Comparison of ENCODE assay signal across 1 cellular context in genomic region chr10:44952779-44953231, GRCh38.
TF ChIP-seq lines count a peak whose summit lies in the region.

No MANE protein-coding gene starts in this region.

TF ChIP-seq in HepG2, 621 proteins besides CTCF, POLR2A, EP300 and RAD21 (continued from another document and continues in another):
- no peak for TF ChIP-seq ARID2 (CRISPR knock-in tag; IDR thresholded peaks at IDR 0.05; ENCODE audit: borderline replicate concordance)
- no peak for TF ChIP-seq SMAD1 (CRISPR knock-in tag; IDR thresholded peaks at IDR 0.05; ENCODE audit: borderline replicate concordance, low read depth)
- TF ChIP-seq NKX3-1 (CRISPR knock-in tag; IDR thresholded peaks at IDR 0.05), result no peak
- no peak for TF ChIP-seq YY1 (IDR thresholded peaks at IDR 0.05; ENCODE audit: insufficient read depth, insufficient replicate concordance, low read depth, low read length)
- TF ChIP-seq, protein P1, sequence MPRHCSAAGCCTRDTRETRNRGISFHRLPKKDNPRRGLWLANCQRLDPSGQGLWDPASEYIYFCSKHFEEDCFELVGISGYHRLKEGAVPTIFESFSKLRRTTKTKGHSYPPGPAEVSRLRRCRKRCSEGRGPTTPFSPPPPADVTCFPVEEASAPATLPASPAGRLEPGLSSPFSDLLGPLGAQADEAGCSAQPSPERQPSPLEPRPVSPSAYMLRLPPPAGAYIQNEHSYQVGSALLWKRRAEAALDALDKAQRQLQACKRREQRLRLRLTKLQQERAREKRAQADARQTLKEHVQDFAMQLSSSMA (CRISPR knock-in tag; IDR thresholded peaks at IDR 0.05), result no peak
- no peak for TF ChIP-seq ZNF335 (CRISPR knock-in tag; IDR thresholded peaks at IDR 0.05)
- no peak for TF ChIP-seq IRX3 (CRISPR knock-in tag; IDR thresholded peaks at IDR 0.05; ENCODE audit: borderline replicate concordance, low read depth)
- TF ChIP-seq, protein P2, sequence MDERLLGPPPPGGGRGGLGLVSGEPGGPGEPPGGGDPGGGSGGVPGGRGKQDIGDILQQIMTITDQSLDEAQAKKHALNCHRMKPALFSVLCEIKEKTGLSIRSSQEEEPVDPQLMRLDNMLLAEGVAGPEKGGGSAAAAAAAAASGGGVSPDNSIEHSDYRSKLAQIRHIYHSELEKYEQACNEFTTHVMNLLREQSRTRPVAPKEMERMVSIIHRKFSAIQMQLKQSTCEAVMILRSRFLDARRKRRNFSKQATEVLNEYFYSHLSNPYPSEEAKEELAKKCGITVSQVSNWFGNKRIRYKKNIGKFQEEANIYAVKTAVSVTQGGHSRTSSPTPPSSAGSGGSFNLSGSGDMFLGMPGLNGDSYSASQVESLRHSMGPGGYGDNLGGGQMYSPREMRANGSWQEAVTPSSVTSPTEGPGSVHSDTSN (CRISPR knock-in tag; IDR thresholded peaks at IDR 0.05), result no peak
- TF ChIP-seq, protein P3, sequence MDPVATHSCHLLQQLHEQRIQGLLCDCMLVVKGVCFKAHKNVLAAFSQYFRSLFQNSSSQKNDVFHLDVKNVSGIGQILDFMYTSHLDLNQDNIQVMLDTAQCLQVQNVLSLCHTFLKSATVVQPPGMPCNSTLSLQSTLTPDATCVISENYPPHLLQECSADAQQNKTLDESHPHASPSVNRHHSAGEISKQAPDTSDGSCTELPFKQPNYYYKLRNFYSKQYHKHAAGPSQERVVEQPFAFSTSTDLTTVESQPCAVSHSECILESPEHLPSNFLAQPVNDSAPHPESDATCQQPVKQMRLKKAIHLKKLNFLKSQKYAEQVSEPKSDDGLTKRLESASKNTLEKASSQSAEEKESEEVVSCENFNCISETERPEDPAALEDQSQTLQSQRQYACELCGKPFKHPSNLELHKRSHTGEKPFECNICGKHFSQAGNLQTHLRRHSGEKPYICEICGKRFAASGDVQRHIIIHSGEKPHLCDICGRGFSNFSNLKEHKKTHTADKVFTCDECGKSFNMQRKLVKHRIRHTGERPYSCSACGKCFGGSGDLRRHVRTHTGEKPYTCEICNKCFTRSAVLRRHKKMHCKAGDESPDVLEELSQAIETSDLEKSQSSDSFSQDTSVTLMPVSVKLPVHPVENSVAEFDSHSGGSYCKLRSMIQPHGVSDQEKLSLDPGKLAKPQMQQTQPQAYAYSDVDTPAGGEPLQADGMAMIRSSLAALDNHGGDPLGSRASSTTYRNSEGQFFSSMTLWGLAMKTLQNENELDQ (CRISPR knock-in tag; IDR thresholded peaks at IDR 0.05; ENCODE audit: borderline replicate concordance), result no peak
- TF ChIP-seq SRSF9 (IDR thresholded peaks at IDR 0.05; ENCODE audit: borderline replicate concordance, insufficient read depth, low read depth, low read length, poor library complexity, severe bottlenecking), result no peak
- TF ChIP-seq RXRA (CRISPR knock-in tag; IDR thresholded peaks at IDR 0.05), result peak; percentile 83
- no peak for TF ChIP-seq ZNF101 (CRISPR knock-in tag; IDR thresholded peaks at IDR 0.05; ENCODE audit: borderline replicate concordance, low read depth)
- no peak for TF ChIP-seq KDM4B (CRISPR knock-in tag; IDR thresholded peaks at IDR 0.05)
- TF ChIP-seq THYN1 (CRISPR knock-in tag; IDR thresholded peaks at IDR 0.05; ENCODE audit: borderline replicate concordance, low read depth), result no peak
- TF ChIP-seq MTA3 (CRISPR knock-in tag; IDR thresholded peaks at IDR 0.05), result no peak
- no peak for TF ChIP-seq ZNF773 (CRISPR knock-in tag; IDR thresholded peaks at IDR 0.05; ENCODE audit: borderline replicate concordance)
- no peak for TF ChIP-seq LRRFIP1 (CRISPR knock-in tag; conservative IDR thresholded peaks at IDR 0.05)
- peak; percentile 96 for TF ChIP-seq TEAD3 (CRISPR knock-in tag; optimal IDR thresholded peaks at IDR 0.05; ENCODE audit: borderline replicate concordance)
- TF ChIP-seq, protein P4, sequence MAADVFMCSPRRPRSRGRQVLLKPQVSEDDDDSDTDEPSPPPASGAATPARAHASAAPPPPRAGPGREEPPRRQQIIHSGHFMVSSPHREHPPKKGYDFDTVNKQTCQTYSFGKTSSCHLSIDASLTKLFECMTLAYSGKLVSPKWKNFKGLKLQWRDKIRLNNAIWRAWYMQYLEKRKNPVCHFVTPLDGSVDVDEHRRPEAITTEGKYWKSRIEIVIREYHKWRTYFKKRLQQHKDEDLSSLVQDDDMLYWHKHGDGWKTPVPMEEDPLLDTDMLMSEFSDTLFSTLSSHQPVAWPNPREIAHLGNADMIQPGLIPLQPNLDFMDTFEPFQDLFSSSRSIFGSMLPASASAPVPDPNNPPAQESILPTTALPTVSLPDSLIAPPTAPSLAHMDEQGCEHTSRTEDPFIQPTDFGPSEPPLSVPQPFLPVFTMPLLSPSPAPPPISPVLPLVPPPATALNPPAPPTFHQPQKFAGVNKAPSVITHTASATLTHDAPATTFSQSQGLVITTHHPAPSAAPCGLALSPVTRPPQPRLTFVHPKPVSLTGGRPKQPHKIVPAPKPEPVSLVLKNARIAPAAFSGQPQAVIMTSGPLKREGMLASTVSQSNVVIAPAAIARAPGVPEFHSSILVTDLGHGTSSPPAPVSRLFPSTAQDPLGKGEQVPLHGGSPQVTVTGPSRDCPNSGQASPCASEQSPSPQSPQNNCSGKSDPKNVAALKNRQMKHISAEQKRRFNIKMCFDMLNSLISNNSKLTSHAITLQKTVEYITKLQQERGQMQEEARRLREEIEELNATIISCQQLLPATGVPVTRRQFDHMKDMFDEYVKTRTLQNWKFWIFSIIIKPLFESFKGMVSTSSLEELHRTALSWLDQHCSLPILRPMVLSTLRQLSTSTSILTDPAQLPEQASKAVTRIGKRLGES (CRISPR knock-in tag; IDR thresholded peaks at IDR 0.05; ENCODE audit: borderline replicate concordance), result no peak
- no peak for TF ChIP-seq RAD51 (IDR thresholded peaks at IDR 0.05; ENCODE audit: borderline replicate concordance)
- no peak for TF ChIP-seq GMEB2 (CRISPR knock-in tag; IDR thresholded peaks at IDR 0.05; ENCODE audit: low read depth)
- no peak for TF ChIP-seq ZNF326 (CRISPR knock-in tag; IDR thresholded peaks at IDR 0.05; ENCODE audit: borderline replicate concordance)
- TF ChIP-seq SRSF1 (optimal IDR thresholded peaks at IDR 0.05; ENCODE audit: low read depth, low read length), result no peak
- TF ChIP-seq ATF3 (CRISPR knock-in tag; IDR thresholded peaks at IDR 0.05), result no peak
- 0 out of 2 replicates have a peak, but pooled peaks have one; percentile 36 for TF ChIP-seq ZNF614 (CRISPR knock-in tag; IDR thresholded peaks at IDR 0.05; ENCODE audit: borderline replicate concordance)
- no peak for TF ChIP-seq NONO (IDR thresholded peaks at IDR 0.05)
- no peak for TF ChIP-seq NONO (CRISPR knock-in tag; conservative IDR thresholded peaks at IDR 0.05)
- TF ChIP-seq EHMT2 (IDR thresholded peaks at IDR 0.05; ENCODE audit: borderline replicate concordance, low read depth, low read length), result no peak
- TF ChIP-seq, protein P5, sequence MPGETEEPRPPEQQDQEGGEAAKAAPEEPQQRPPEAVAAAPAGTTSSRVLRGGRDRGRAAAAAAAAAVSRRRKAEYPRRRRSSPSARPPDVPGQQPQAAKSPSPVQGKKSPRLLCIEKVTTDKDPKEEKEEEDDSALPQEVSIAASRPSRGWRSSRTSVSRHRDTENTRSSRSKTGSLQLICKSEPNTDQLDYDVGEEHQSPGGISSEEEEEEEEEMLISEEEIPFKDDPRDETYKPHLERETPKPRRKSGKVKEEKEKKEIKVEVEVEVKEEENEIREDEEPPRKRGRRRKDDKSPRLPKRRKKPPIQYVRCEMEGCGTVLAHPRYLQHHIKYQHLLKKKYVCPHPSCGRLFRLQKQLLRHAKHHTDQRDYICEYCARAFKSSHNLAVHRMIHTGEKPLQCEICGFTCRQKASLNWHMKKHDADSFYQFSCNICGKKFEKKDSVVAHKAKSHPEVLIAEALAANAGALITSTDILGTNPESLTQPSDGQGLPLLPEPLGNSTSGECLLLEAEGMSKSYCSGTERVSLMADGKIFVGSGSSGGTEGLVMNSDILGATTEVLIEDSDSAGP (CRISPR knock-in tag; IDR thresholded peaks at IDR 0.05; ENCODE audit: borderline replicate concordance), result no peak
- TF ChIP-seq HDAC2 (CRISPR knock-in tag; IDR thresholded peaks at IDR 0.05), result peak; percentile 45; the same call in 1 of the 2 replicates
- TF ChIP-seq TOPORS (CRISPR knock-in tag; IDR thresholded peaks at IDR 0.05), result no peak
- TF ChIP-seq REPIN1 (CRISPR knock-in tag; IDR thresholded peaks at IDR 0.05; ENCODE audit: borderline replicate concordance, low read depth), result no peak
- peak; percentile 15 for TF ChIP-seq XRCC5 (optimal IDR thresholded peaks at IDR 0.05; ENCODE audit: low read length)
- peak; percentile 87 for TF ChIP-seq NR2F2 (IDR thresholded peaks at IDR 0.05; ENCODE audit: borderline replicate concordance, low read depth)
- no peak for TF ChIP-seq SMAD9 (CRISPR knock-in tag; IDR thresholded peaks at IDR 0.05)
- TF ChIP-seq DNMT1 (CRISPR knock-in tag; IDR thresholded peaks at IDR 0.05), result no peak
- TF ChIP-seq, protein P6, sequence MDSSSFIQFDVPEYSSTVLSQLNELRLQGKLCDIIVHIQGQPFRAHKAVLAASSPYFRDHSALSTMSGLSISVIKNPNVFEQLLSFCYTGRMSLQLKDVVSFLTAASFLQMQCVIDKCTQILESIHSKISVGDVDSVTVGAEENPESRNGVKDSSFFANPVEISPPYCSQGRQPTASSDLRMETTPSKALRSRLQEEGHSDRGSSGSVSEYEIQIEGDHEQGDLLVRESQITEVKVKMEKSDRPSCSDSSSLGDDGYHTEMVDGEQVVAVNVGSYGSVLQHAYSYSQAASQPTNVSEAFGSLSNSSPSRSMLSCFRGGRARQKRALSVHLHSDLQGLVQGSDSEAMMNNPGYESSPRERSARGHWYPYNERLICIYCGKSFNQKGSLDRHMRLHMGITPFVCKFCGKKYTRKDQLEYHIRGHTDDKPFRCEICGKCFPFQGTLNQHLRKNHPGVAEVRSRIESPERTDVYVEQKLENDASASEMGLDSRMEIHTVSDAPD (CRISPR knock-in tag; IDR thresholded peaks at IDR 0.05), result no peak
- TF ChIP-seq HOXA9 (CRISPR knock-in tag; IDR thresholded peaks at IDR 0.05; ENCODE audit: borderline replicate concordance), result no peak
- peak; percentile 90 for TF ChIP-seq RARA (CRISPR knock-in tag; IDR thresholded peaks at IDR 0.05)
- TF ChIP-seq SIX1 (CRISPR knock-in tag; IDR thresholded peaks at IDR 0.05; ENCODE audit: borderline replicate concordance), result no peak
- no peak for TF ChIP-seq KDM5A (IDR thresholded peaks at IDR 0.05; ENCODE audit: borderline replicate concordance, low read length)
- TF ChIP-seq ATRX (CRISPR knock-in tag; IDR thresholded peaks at IDR 0.05; ENCODE audit: borderline replicate concordance), result no peak
- TF ChIP-seq NR2F6 (IDR thresholded peaks at IDR 0.05), result peak; percentile 89
- peak; percentile 94 for TF ChIP-seq NR2F6 (CRISPR knock-in tag; IDR thresholded peaks at IDR 0.05)
- TF ChIP-seq HNF4A (CRISPR knock-in tag; IDR thresholded peaks at IDR 0.05), result peak; percentile 35; the same call in 1 of the 2 replicates
- no peak for TF ChIP-seq BORCS8-MEF2B (CRISPR knock-in tag; IDR thresholded peaks at IDR 0.05)
- TF ChIP-seq, protein P7, sequence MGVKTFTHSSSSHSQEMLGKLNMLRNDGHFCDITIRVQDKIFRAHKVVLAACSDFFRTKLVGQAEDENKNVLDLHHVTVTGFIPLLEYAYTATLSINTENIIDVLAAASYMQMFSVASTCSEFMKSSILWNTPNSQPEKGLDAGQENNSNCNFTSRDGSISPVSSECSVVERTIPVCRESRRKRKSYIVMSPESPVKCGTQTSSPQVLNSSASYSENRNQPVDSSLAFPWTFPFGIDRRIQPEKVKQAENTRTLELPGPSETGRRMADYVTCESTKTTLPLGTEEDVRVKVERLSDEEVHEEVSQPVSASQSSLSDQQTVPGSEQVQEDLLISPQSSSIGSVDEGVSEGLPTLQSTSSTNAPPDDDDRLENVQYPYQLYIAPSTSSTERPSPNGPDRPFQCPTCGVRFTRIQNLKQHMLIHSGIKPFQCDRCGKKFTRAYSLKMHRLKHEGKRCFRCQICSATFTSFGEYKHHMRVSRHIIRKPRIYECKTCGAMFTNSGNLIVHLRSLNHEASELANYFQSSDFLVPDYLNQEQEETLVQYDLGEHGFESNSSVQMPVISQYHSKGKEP (CRISPR knock-in tag; IDR thresholded peaks at IDR 0.05), result no peak
- no peak for TF ChIP-seq SIN3A (IDR thresholded peaks at IDR 0.05; ENCODE audit: borderline replicate concordance, low read depth, low read length)
- TF ChIP-seq ZFYVE20 (CRISPR knock-in tag; IDR thresholded peaks at IDR 0.05; ENCODE audit: borderline replicate concordance, low read depth), result no peak
- TF ChIP-seq ZFY (CRISPR knock-in tag; IDR thresholded peaks at IDR 0.05), result no peak
